ENCODE assay signal across 1 cellular context in genomic region chr17:50853015-50853615, GRCh38.
TF ChIP-seq lines count a peak whose summit lies in the region.

No MANE protein-coding gene starts in this region.

TF ChIP-seq in liver, 16 proteins besides CTCF, POLR2A, EP300 and RAD21 (continued from another document):
- peak; percentile 78 for TF ChIP-seq REST (IDR thresholded peaks at IDR 0.05)
- peak; percentile 87 for TF ChIP-seq HNF4G (IDR thresholded peaks at IDR 0.05)
- peak; percentile 94 for TF ChIP-seq SP1 (IDR thresholded peaks at IDR 0.05)
